8 cellular contexts compared by ENCODE assay signal in the genomic region with DNA sequence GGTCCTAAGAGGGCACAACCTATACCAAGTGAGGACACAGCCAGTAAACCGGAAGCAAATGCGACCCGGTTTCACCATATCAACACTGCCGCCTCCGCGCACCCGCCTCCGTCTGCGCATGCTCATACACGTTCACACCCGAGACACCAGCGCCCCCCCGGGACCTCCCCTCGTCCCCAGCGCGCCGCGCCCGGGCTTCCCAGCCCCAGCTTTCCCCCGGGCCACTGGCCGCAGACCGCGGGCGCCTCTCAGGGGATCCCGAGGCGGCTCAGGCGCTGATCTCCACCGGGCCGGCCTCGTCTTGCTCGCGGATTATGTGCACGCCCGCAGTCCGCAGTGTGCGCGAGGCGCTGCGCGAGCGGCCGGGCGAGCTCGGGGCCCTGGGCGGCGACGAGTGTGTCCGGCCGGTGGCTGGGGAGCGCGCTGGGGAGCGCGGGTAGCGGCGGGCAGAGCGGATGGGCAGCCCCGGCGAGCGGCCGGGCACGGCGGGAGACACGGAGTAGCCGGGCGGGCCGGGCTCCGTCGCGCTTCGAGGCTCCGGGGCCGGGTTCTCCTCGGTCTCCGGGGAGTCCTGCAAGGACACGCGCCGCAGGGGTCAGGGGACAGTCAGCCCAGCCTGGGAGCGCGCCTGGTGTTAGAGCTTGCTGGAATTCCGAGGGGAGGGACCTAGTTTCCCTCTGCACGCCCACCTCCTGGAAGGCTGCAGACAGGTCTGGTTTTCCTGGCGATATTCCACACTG. TPM values are rescaled to one million over a fixed set of nuclear protein-coding genes. Genes with fewer than 3 reads are reported as not detected.
A peak's percentile ranks its signal among the peaks of the same experiment; 100 is the strongest.
DNase-seq lines count a peak whose midpoint lies in the region; ATAC-seq, FAIRE-seq and TF ChIP-seq lines count a peak whose summit lies in the region.

No MANE protein-coding gene starts in this region.

- no peaks in the 10 kb centered on the region for H3K27me3 ChIP-seq in HepG2 (ENCODE audit: control insufficient read depth in 1 of 2, insufficient read depth in 2 of 2, low read length in 2 of 2)

- in situ Hi-C loops in HepG2 (cut with HindIII; ENCODE audit: extremely low pct_ligation_motif_present, low pct_unique_long_range_greater_than_20kb) = no loop called here

- no peak overlapping the region for H3K4me3 ChIP-seq in HepG2 (replicated peaks in 1 of 3; ENCODE audit: insufficient read depth in 1 of 3, low read depth in 2 of 3, low read length in 3 of 3)

- H2AFZ ChIP-seq in HepG2 (ENCODE audit: low read length) = no peak overlapping the region

- no peaks in the 10 kb centered on the region for H3K9me3 Mint-ChIP-seq in activated CD4-positive, alpha-beta T cell treated with anti-CD3 and anti-CD28 coated beads, Interleukin-2, amount 10 ng/mL, durations not matched to agents 24 days and 14 days

- no peaks in the 10 kb centered on the region; the same call in 1 of the 2 replicates for H4K20me1 ChIP-seq in HepG2 (ENCODE audit: insufficient read depth, low read length)

- ATAC-seq in HG03354 (IDR thresholded peaks at IDR 0.05; ENCODE audit: poor library complexity, severe bottlenecking, unreplicated experiment) (peak; percentile 74), HepG2 (no peak), HG03565 (IDR thresholded peaks at IDR 0.05; ENCODE audit: unreplicated experiment) (no peak)

- POLR2A ChIA-PET in HepG2 (lab: Yijun Ruan, JAX) = interaction anchor here (0.6 kb wide), 1 partner anchor 337 kb away, joined by 4 read pairs; no protein-coding TSS in a partner anchor

- intact Hi-C loops in activated CD4-positive, alpha-beta T cell treated with anti-CD3 and anti-CD28 coated beads, Interleukin-2, amount 10 ng/mL, durations not matched to agents 24 days and 14 days (cut with micrococcal nuclease) = loop anchor here (2.0 kb wide), 1 partner anchor 34 kb away; the partner anchor contains the start of gene CCDC15
- intact Hi-C loops in HepG2 (cut with micrococcal nuclease; ENCODE audit: unreplicated experiment) = no loop called here

- peak; percentile 33 for DNase-seq in DMS114 treated with DMSO at 0.1 percent for 48 hours (lab: John Stamatoyannopoulos, UW; ENCODE audit: unreplicated experiment)
- DNase-seq in activated CD4-positive, alpha-beta T cell treated with anti-CD3 and anti-CD28 coated beads, Interleukin-2, amount 10 ng/mL, durations not matched to agents 24 days and 14 days = peak; percentile 90
- DNase-seq in dermis blood vessel endothelial cell = peak; percentile 84
- DNase-seq in HepG2 (ENCODE audit: low spot score) = no peak
- DNase-seq in stimulated activated CD4-positive, alpha-beta T cell treated with anti-CD3 and anti-CD28 coated beads, Interleukin-4, amount 100 ng/mL, for 48 hours (ENCODE audit: low read depth in 2 of 2) = peak; percentile 57 to 70
- DNase-seq in HTR-8/SVneo (ENCODE audit: insufficient read length, low spot score) = no peak

- no peak overlapping the region for H3K9ac ChIP-seq in HepG2 (ENCODE audit: insufficient read depth, low read depth, low read length)

- no TSS peak for BruUV-seq in HepG2 (replicated peaks; lab: Mats Ljungman, UMichigan)

- H3K36me3 Mint-ChIP-seq in activated CD4-positive, alpha-beta T cell treated with anti-CD3 and anti-CD28 coated beads, Interleukin-2, amount 10 ng/mL, durations not matched to agents 24 days and 14 days (ENCODE audit: low read depth) = peaks cover 2% of the 10 kb centered on the region

- H3K4me2 ChIP-seq in HepG2 (ENCODE audit: low read depth, low read length) = no peak overlapping the region

- peaks cover 19% of the 10 kb centered on the region for H3K4me1 ChIP-seq in HepG2 (ENCODE audit: insufficient read depth, low read length)

- H3K4me1 Mint-ChIP-seq in activated CD4-positive, alpha-beta T cell treated with anti-CD3 and anti-CD28 coated beads, Interleukin-2, amount 10 ng/mL, durations not matched to agents 24 days and 14 days = peaks cover 11% of the 10 kb centered on the region

- 97% methylated on average over 75 of the region's 82 CpGs for WGBS in HepG2 (ENCODE audit: low lambda C conversion rate)

- FAIRE-seq in HepG2 (lab: Jason Lieb, UNC) = no peak
- no peak for FAIRE-seq in HTR-8/SVneo (lab: Jason Lieb, UNC)

- TF ChIP-seq EP300 in HepG2 (IDR thresholded peaks at IDR 0.05; ENCODE audit: low read depth in 2 of 2, low read length in 2 of 2) (no peak), HepG2 (CRISPR knock-in tag; IDR thresholded peaks at IDR 0.05; ENCODE audit: borderline replicate concordance) (no peak)

- H3K9me3 ChIP-seq in HepG2 (ENCODE audit: low read length) = no peaks in the 10 kb centered on the region

- no peak overlapping the region for H3K27ac Mint-ChIP-seq in activated CD4-positive, alpha-beta T cell treated with anti-CD3 and anti-CD28 coated beads, Interleukin-2, amount 10 ng/mL, durations not matched to agents 24 days and 14 days

- no peak for TF ChIP-seq POLR2A in HepG2 (IDR thresholded peaks at IDR 0.05; ENCODE audit: insufficient read depth in 1 of 2, low read depth in 2 of 2, low read length in 2 of 2)

- TF ChIP-seq RAD21 in HepG2 (CRISPR knock-in tag; IDR thresholded peaks at IDR 0.05) = no peak

- CTCF ChIA-PET in HepG2 (lab: Yijun Ruan, JAX; ENCODE audit: low intra/inter-chr PET ratio, low total read pairs) = no interaction called here

- peaks cover 4% of the 10 kb centered on the region for H3K79me2 ChIP-seq in HepG2 (ENCODE audit: insufficient read depth, low read length)

- H3K4me3 Mint-ChIP-seq in activated CD4-positive, alpha-beta T cell treated with anti-CD3 and anti-CD28 coated beads, Interleukin-2, amount 10 ng/mL, durations not matched to agents 24 days and 14 days = peak overlapping the region; percentile 67

- H3K36me3 ChIP-seq in HepG2 (replicated peaks in 1 of 2; ENCODE audit: control insufficient read depth in 1 of 2, insufficient read depth in 2 of 2, low read length in 2 of 2) = peaks cover 15 to 40% of the 10 kb centered on the region in 2 experiments

- TF ChIP-seq CTCF in HepG2 (CRISPR knock-in tag; IDR thresholded peaks at IDR 0.05) = no peak

- peaks cover 14% of the 10 kb centered on the region for H3K27me3 Mint-ChIP-seq in activated CD4-positive, alpha-beta T cell treated with anti-CD3 and anti-CD28 coated beads, Interleukin-2, amount 10 ng/mL, durations not matched to agents 24 days and 14 days

- H3K27ac ChIP-seq in HepG2 (ENCODE audit: extremely low read length, insufficient read depth, low read length) = no peak overlapping the region

RNA-seq across cellular contexts. Expression of gene HEPN1, which starts 2.0 kb away (rescaled TPM):
- total RNA-seq in activated CD4-positive, alpha-beta T cell treated with anti-CD3 and anti-CD28 coated beads, Interleukin-2, amount 10 ng/mL, durations not matched to agents 24 days and 14 days = not detected in 2 replicates
- not detected in 2 replicates for total RNA-seq in dermis blood vessel endothelial cell
- not detected in 2 replicates for total RNA-seq in HepG2 (2016; rRNA removed; fragmentation: Illumina TruSeq; extraction: Trizol)
- not detected in 2 replicates for total RNA-seq in HepG2 (2016; cell fraction: cytosol; rRNA removed; fragmentation: Illumina TruSeq; extraction: Trizol; ENCODE audit: low read depth)
- total RNA-seq in HepG2 (2016; cell fraction: insoluble cytoplasmic fraction; rRNA removed; fragmentation: Illumina TruSeq; extraction: Trizol) = not detected in 2 replicates
- total RNA-seq in HepG2 (2016; cell fraction: membrane; rRNA removed; fragmentation: Illumina TruSeq; extraction: Trizol) = not detected in 2 replicates
- not detected in 2 replicates for total RNA-seq in HepG2 (2016; cell fraction: nucleus; rRNA removed; fragmentation: Illumina TruSeq; extraction: Trizol)
- not detected in 2 replicates for polyA plus RNA-seq in HepG2 (2011; rRNA removed)
- polyA plus RNA-seq in HepG2 (2011; cell fraction: cytosol; rRNA removed) = not detected in 2 replicates
- not detected in 2 replicates for polyA plus RNA-seq in HepG2 (2011; cell fraction: nucleus; rRNA removed)
- 34.1 and 38.2 TPM in 2 replicates for polyA plus RNA-seq in HepG2 (2012)
- polyA plus RNA-seq in HepG2 (2016; cell fraction: cytosol; fragmentation: Illumina TruSeq; extraction: Trizol; ENCODE audit: low read depth) = not detected in 2 replicates
- polyA plus RNA-seq in HepG2 (2016; cell fraction: insoluble cytoplasmic fraction; fragmentation: Illumina TruSeq; extraction: Trizol; ENCODE audit: low read depth) = not detected in 2 replicates
- polyA plus RNA-seq in HepG2 (2016; cell fraction: membrane; fragmentation: Illumina TruSeq; extraction: Trizol; ENCODE audit: low read depth) = not detected in 2 replicates
- not detected in 2 replicates for polyA plus RNA-seq in HepG2 (2016; cell fraction: nucleus; fragmentation: Illumina TruSeq; extraction: Trizol; ENCODE audit: insufficient read depth, low read depth)
- not detected in 2 replicates for polyA minus RNA-seq in HepG2 (2011; rRNA and poly(A)+ RNA removed; ENCODE audit: low replicate concordance)
- polyA minus RNA-seq in HepG2 (2011; cell fraction: cytosol; rRNA and poly(A)+ RNA removed) = 0.70 TPM in 1 of 2 replicates, not detected in the other
- polyA minus RNA-seq in HepG2 (2011; cell fraction: nucleus; rRNA and poly(A)+ RNA removed) = 0.26 TPM in 1 of 2 replicates, not detected in the other

RNA-seq across cellular contexts. Expression of gene HEPACAM, which starts 14.8 kb away (rescaled TPM):
- total RNA-seq in activated CD4-positive, alpha-beta T cell treated with anti-CD3 and anti-CD28 coated beads, Interleukin-2, amount 10 ng/mL, durations not matched to agents 24 days and 14 days = not detected in 2 replicates
- total RNA-seq in dermis blood vessel endothelial cell (under 0.01 TPM in 1 of 2 replicates, not detected in the other), HepG2 (2016; rRNA removed; fragmentation: Illumina TruSeq; extraction: Trizol) (58.5 and 66.9 TPM in 2 replicates)
- total RNA-seq in HepG2 (2016; cell fraction: cytosol; rRNA removed; fragmentation: Illumina TruSeq; extraction: Trizol; ENCODE audit: low read depth) = 17.6 and 18.7 TPM in 2 replicates
- 53.8 and 67.4 TPM in 2 replicates for total RNA-seq in HepG2 (2016; cell fraction: insoluble cytoplasmic fraction; rRNA removed; fragmentation: Illumina TruSeq; extraction: Trizol)
- total RNA-seq in HepG2 (2016; cell fraction: membrane; rRNA removed; fragmentation: Illumina TruSeq; extraction: Trizol) = 53.8 and 64.2 TPM in 2 replicates
- 81.5 and 83.9 TPM in 2 replicates for total RNA-seq in HepG2 (2016; cell fraction: nucleus; rRNA removed; fragmentation: Illumina TruSeq; extraction: Trizol)
- 74.8 and 121 TPM in 2 replicates for polyA plus RNA-seq in HepG2 (2011; rRNA removed)
- 47.5 and 102 TPM in 2 replicates for polyA plus RNA-seq in HepG2 (2011; cell fraction: cytosol; rRNA removed)
- polyA plus RNA-seq in HepG2 (2011; cell fraction: nucleus; rRNA removed) = 131 and 258 TPM in 2 replicates
- 59.1 and 64.3 TPM in 2 replicates for polyA plus RNA-seq in HepG2 (2012)
- polyA plus RNA-seq in HepG2 (2016; cell fraction: cytosol; fragmentation: Illumina TruSeq; extraction: Trizol; ENCODE audit: low read depth) = 10.5 and 13.0 TPM in 2 replicates
- polyA plus RNA-seq in HepG2 (2016; cell fraction: insoluble cytoplasmic fraction; fragmentation: Illumina TruSeq; extraction: Trizol; ENCODE audit: low read depth) = 31.3 and 35.9 TPM in 2 replicates
- polyA plus RNA-seq in HepG2 (2016; cell fraction: membrane; fragmentation: Illumina TruSeq; extraction: Trizol; ENCODE audit: low read depth) = 36.7 and 41.7 TPM in 2 replicates
- polyA plus RNA-seq in HepG2 (2016; cell fraction: nucleus; fragmentation: Illumina TruSeq; extraction: Trizol; ENCODE audit: insufficient read depth, low read depth) = 102 and 105 TPM in 2 replicates
- polyA minus RNA-seq in HepG2 (2011; rRNA and poly(A)+ RNA removed; ENCODE audit: low replicate concordance) = 0.19 and 706 TPM in 2 replicates
- polyA minus RNA-seq in HepG2 (2011; cell fraction: cytosol; rRNA and poly(A)+ RNA removed) = 95.5 and 142 TPM in 2 replicates
- 137 and 199 TPM in 2 replicates for polyA minus RNA-seq in HepG2 (2011; cell fraction: nucleus; rRNA and poly(A)+ RNA removed)

RNA-seq across cellular contexts. Expression of gene ROBO4, which starts 23.4 kb away (rescaled TPM):
- total RNA-seq in activated CD4-positive, alpha-beta T cell treated with anti-CD3 and anti-CD28 coated beads, Interleukin-2, amount 10 ng/mL, durations not matched to agents 24 days and 14 days = not detected in 2 replicates
- total RNA-seq in dermis blood vessel endothelial cell (521 and 692 TPM in 2 replicates), HepG2 (2016; rRNA removed; fragmentation: Illumina TruSeq; extraction: Trizol) (0.07 TPM in 1 of 2 replicates, not detected in the other)
- not detected in 2 replicates for total RNA-seq in HepG2 (2016; cell fraction: cytosol; rRNA removed; fragmentation: Illumina TruSeq; extraction: Trizol; ENCODE audit: low read depth)
- total RNA-seq in HepG2 (2016; cell fraction: insoluble cytoplasmic fraction; rRNA removed; fragmentation: Illumina TruSeq; extraction: Trizol) = not detected in 2 replicates
- total RNA-seq in HepG2 (2016; cell fraction: membrane; rRNA removed; fragmentation: Illumina TruSeq; extraction: Trizol) = not detected in 2 replicates
- not detected in 2 replicates for total RNA-seq in HepG2 (2016; cell fraction: nucleus; rRNA removed; fragmentation: Illumina TruSeq; extraction: Trizol)
- 0.47 and 1.1 TPM in 2 replicates for polyA plus RNA-seq in HepG2 (2011; rRNA removed)
- polyA plus RNA-seq in HepG2 (2011; cell fraction: cytosol; rRNA removed) = 0.21 and 0.60 TPM in 2 replicates
- polyA plus RNA-seq in HepG2 (2011; cell fraction: nucleus; rRNA removed) = 4.1 and 9.2 TPM in 2 replicates
- 2.2 and 2.4 TPM in 2 replicates for polyA plus RNA-seq in HepG2 (2012)
- polyA plus RNA-seq in HepG2 (2016; cell fraction: cytosol; fragmentation: Illumina TruSeq; extraction: Trizol; ENCODE audit: low read depth) = not detected in 2 replicates
- not detected in 2 replicates for polyA plus RNA-seq in HepG2 (2016; cell fraction: insoluble cytoplasmic fraction; fragmentation: Illumina TruSeq; extraction: Trizol; ENCODE audit: low read depth)
- polyA plus RNA-seq in HepG2 (2016; cell fraction: membrane; fragmentation: Illumina TruSeq; extraction: Trizol; ENCODE audit: low read depth) = not detected in 2 replicates
- 0.51 and 0.55 TPM in 2 replicates for polyA plus RNA-seq in HepG2 (2016; cell fraction: nucleus; fragmentation: Illumina TruSeq; extraction: Trizol; ENCODE audit: insufficient read depth, low read depth)
- 6.3 TPM in 1 of 2 replicates, not detected in the other for polyA minus RNA-seq in HepG2 (2011; rRNA and poly(A)+ RNA removed; ENCODE audit: low replicate concordance)
- 2.1 and 2.7 TPM in 2 replicates for polyA minus RNA-seq in HepG2 (2011; cell fraction: cytosol; rRNA and poly(A)+ RNA removed)
- polyA minus RNA-seq in HepG2 (2011; cell fraction: nucleus; rRNA and poly(A)+ RNA removed) = 3.7 and 7.2 TPM in 2 replicates

RNA-seq across cellular contexts. Expression of gene CCDC15, which starts 33.0 kb away (rescaled TPM):
- 4.1 and 4.5 TPM in 2 replicates for total RNA-seq in activated CD4-positive, alpha-beta T cell treated with anti-CD3 and anti-CD28 coated beads, Interleukin-2, amount 10 ng/mL, durations not matched to agents 24 days and 14 days
- 1.5 and 2.9 TPM in 2 replicates for total RNA-seq in dermis blood vessel endothelial cell
- total RNA-seq in HepG2 (2016; rRNA removed; fragmentation: Illumina TruSeq; extraction: Trizol) = 4.6 and 6.5 TPM in 2 replicates
- total RNA-seq in HepG2 (2016; cell fraction: cytosol; rRNA removed; fragmentation: Illumina TruSeq; extraction: Trizol; ENCODE audit: low read depth) = 3.4 and 5.0 TPM in 2 replicates
- 4.3 and 5.4 TPM in 2 replicates for total RNA-seq in HepG2 (2016; cell fraction: insoluble cytoplasmic fraction; rRNA removed; fragmentation: Illumina TruSeq; extraction: Trizol)
- 2.5 and 3.6 TPM in 2 replicates for total RNA-seq in HepG2 (2016; cell fraction: membrane; rRNA removed; fragmentation: Illumina TruSeq; extraction: Trizol)
- total RNA-seq in HepG2 (2016; cell fraction: nucleus; rRNA removed; fragmentation: Illumina TruSeq; extraction: Trizol) = 9.8 and 10.9 TPM in 2 replicates
- 1.2 and 2.2 TPM in 2 replicates for polyA plus RNA-seq in HepG2 (2011; rRNA removed)
- polyA plus RNA-seq in HepG2 (2011; cell fraction: cytosol; rRNA removed) = 0.63 and 0.85 TPM in 2 replicates
- 1.5 and 2.5 TPM in 2 replicates for polyA plus RNA-seq in HepG2 (2011; cell fraction: nucleus; rRNA removed)
- polyA plus RNA-seq in HepG2 (2012) = 0.69 and 1.7 TPM in 2 replicates
- 0.19 and 0.21 TPM in 2 replicates for polyA plus RNA-seq in HepG2 (2016; cell fraction: cytosol; fragmentation: Illumina TruSeq; extraction: Trizol; ENCODE audit: low read depth)
- 3.6 and 4.3 TPM in 2 replicates for polyA plus RNA-seq in HepG2 (2016; cell fraction: insoluble cytoplasmic fraction; fragmentation: Illumina TruSeq; extraction: Trizol; ENCODE audit: low read depth)
- 0.18 and 0.38 TPM in 2 replicates for polyA plus RNA-seq in HepG2 (2016; cell fraction: membrane; fragmentation: Illumina TruSeq; extraction: Trizol; ENCODE audit: low read depth)
- polyA plus RNA-seq in HepG2 (2016; cell fraction: nucleus; fragmentation: Illumina TruSeq; extraction: Trizol; ENCODE audit: insufficient read depth, low read depth) = 4.4 and 5.8 TPM in 2 replicates
- polyA minus RNA-seq in HepG2 (2011; rRNA and poly(A)+ RNA removed; ENCODE audit: low replicate concordance) = 1.2 TPM in 1 of 2 replicates, not detected in the other
- polyA minus RNA-seq in HepG2 (2011; cell fraction: cytosol; rRNA and poly(A)+ RNA removed) = 1.6 and 2.1 TPM in 2 replicates
- 11.4 and 20.6 TPM in 2 replicates for polyA minus RNA-seq in HepG2 (2011; cell fraction: nucleus; rRNA and poly(A)+ RNA removed)

RNA-seq across cellular contexts. Expression of gene ROBO3, which starts 55.8 kb away (rescaled TPM):
- total RNA-seq in activated CD4-positive, alpha-beta T cell treated with anti-CD3 and anti-CD28 coated beads, Interleukin-2, amount 10 ng/mL, durations not matched to agents 24 days and 14 days = 6.5 and 7.7 TPM in 2 replicates
- total RNA-seq in dermis blood vessel endothelial cell (8.8 and 17.2 TPM in 2 replicates), HepG2 (2016; rRNA removed; fragmentation: Illumina TruSeq; extraction: Trizol) (0.07 TPM in 1 of 2 replicates, not detected in the other)
- total RNA-seq in HepG2 (2016; cell fraction: cytosol; rRNA removed; fragmentation: Illumina TruSeq; extraction: Trizol; ENCODE audit: low read depth) = not detected in 2 replicates
- 0.28 TPM in 1 of 2 replicates, not detected in the other for total RNA-seq in HepG2 (2016; cell fraction: insoluble cytoplasmic fraction; rRNA removed; fragmentation: Illumina TruSeq; extraction: Trizol)
- 0.24 and 0.25 TPM in 2 replicates for total RNA-seq in HepG2 (2016; cell fraction: membrane; rRNA removed; fragmentation: Illumina TruSeq; extraction: Trizol)
- 0.44 and 0.96 TPM in 2 replicates for total RNA-seq in HepG2 (2016; cell fraction: nucleus; rRNA removed; fragmentation: Illumina TruSeq; extraction: Trizol)
- polyA plus RNA-seq in HepG2 (2011; rRNA removed) = 2.2 and 2.4 TPM in 2 replicates
- 0.49 and 2.1 TPM in 2 replicates for polyA plus RNA-seq in HepG2 (2011; cell fraction: cytosol; rRNA removed)
- polyA plus RNA-seq in HepG2 (2011; cell fraction: nucleus; rRNA removed) = 10.4 and 24.0 TPM in 2 replicates
- polyA plus RNA-seq in HepG2 (2012) = 2.3 and 3.0 TPM in 2 replicates
- 0.10 and 0.23 TPM in 2 replicates for polyA plus RNA-seq in HepG2 (2016; cell fraction: cytosol; fragmentation: Illumina TruSeq; extraction: Trizol; ENCODE audit: low read depth)
- polyA plus RNA-seq in HepG2 (2016; cell fraction: insoluble cytoplasmic fraction; fragmentation: Illumina TruSeq; extraction: Trizol; ENCODE audit: low read depth) = 0.28 TPM in 1 of 2 replicates, not detected in the other
- 0.50 TPM in 1 of 2 replicates, not detected in the other for polyA plus RNA-seq in HepG2 (2016; cell fraction: membrane; fragmentation: Illumina TruSeq; extraction: Trizol; ENCODE audit: low read depth)
- polyA plus RNA-seq in HepG2 (2016; cell fraction: nucleus; fragmentation: Illumina TruSeq; extraction: Trizol; ENCODE audit: insufficient read depth, low read depth) = 0.48 and 0.88 TPM in 2 replicates
- polyA minus RNA-seq in HepG2 (2011; rRNA and poly(A)+ RNA removed; ENCODE audit: low replicate concordance) = 1.2 TPM in 1 of 2 replicates, not detected in the other
- polyA minus RNA-seq in HepG2 (2011; cell fraction: cytosol; rRNA and poly(A)+ RNA removed) = not detected in 2 replicates
- 1.2 and 1.7 TPM in 2 replicates for polyA minus RNA-seq in HepG2 (2011; cell fraction: nucleus; rRNA and poly(A)+ RNA removed)

Comparison
In these comparisons a context has a peak if more than half of its experiments do, and no peak if none do; other contexts are left out.
1. DNase-seq: peak in DMS114 treated with DMSO at 0.1 percent for 48 hours (single experiment), activated CD4-positive, alpha-beta T cell treated with anti-CD3 and anti-CD28 coated beads, Interleukin-2, amount 10 ng/mL, durations not matched to agents 24 days and 14 days (single experiment), dermis blood vessel endothelial cell (single experiment) and stimulated activated CD4-positive, alpha-beta T cell treated with anti-CD3 and anti-CD28 coated beads, Interleukin-4, amount 100 ng/mL, for 48 hours (2 of 2); none in HepG2 (single experiment) and HTR-8/SVneo (single experiment).
2. RNA of gene HEPACAM, which starts 14.8 kb away (total RNA-seq): 17.6 to 83.9 TPM in HepG2; not detected in activated CD4-positive, alpha-beta T cell treated with anti-CD3 and anti-CD28 coated beads, Interleukin-2, amount 10 ng/mL, durations not matched to agents 24 days and 14 days and under 0.01 TPM in dermis blood vessel endothelial cell; every median in the first group is over 10 times any median in the second.
3. RNA of gene ROBO4, which starts 23.4 kb away (total RNA-seq): 521 to 692 TPM in dermis blood vessel endothelial cell; 0.07 TPM in HepG2 and not detected in activated CD4-positive, alpha-beta T cell treated with anti-CD3 and anti-CD28 coated beads, Interleukin-2, amount 10 ng/mL, durations not matched to agents 24 days and 14 days; every median in the first group is over 100 times any median in the second.